ENCODE assay signal across 1 cellular context in the genomic region with DNA sequence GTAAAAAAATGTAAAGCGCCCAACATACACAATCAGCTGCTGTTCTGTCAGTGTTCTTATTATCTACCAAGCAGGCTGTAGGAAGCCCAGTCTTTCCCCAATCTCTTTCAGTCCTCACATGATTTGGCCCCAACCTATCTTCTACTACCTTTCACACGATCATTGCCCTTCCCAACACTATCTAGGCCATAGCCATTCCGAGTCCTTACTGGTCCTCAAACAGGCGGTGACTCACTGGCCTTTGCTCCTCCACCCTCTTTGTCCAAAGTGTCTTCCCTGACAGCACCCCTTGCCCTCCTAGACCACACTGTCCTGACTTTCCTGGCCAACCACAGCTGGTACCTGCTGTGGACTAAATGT.
TF ChIP-seq lines count a peak whose summit lies in the region.

No MANE protein-coding gene starts in this region.

TF ChIP-seq in K562, 482 proteins besides CTCF, POLR2A, EP300 and RAD21 (continues in another document):
- TF ChIP-seq, protein P1, sequence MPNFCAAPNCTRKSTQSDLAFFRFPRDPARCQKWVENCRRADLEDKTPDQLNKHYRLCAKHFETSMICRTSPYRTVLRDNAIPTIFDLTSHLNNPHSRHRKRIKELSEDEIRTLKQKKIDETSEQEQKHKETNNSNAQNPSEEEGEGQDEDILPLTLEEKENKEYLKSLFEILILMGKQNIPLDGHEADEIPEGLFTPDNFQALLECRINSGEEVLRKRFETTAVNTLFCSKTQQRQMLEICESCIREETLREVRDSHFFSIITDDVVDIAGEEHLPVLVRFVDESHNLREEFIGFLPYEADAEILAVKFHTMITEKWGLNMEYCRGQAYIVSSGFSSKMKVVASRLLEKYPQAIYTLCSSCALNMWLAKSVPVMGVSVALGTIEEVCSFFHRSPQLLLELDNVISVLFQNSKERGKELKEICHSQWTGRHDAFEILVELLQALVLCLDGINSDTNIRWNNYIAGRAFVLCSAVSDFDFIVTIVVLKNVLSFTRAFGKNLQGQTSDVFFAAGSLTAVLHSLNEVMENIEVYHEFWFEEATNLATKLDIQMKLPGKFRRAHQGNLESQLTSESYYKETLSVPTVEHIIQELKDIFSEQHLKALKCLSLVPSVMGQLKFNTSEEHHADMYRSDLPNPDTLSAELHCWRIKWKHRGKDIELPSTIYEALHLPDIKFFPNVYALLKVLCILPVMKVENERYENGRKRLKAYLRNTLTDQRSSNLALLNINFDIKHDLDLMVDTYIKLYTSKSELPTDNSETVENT (CRISPR knock-in tag; IDR thresholded peaks at IDR 0.05): no peak
- TF ChIP-seq, protein P2, sequence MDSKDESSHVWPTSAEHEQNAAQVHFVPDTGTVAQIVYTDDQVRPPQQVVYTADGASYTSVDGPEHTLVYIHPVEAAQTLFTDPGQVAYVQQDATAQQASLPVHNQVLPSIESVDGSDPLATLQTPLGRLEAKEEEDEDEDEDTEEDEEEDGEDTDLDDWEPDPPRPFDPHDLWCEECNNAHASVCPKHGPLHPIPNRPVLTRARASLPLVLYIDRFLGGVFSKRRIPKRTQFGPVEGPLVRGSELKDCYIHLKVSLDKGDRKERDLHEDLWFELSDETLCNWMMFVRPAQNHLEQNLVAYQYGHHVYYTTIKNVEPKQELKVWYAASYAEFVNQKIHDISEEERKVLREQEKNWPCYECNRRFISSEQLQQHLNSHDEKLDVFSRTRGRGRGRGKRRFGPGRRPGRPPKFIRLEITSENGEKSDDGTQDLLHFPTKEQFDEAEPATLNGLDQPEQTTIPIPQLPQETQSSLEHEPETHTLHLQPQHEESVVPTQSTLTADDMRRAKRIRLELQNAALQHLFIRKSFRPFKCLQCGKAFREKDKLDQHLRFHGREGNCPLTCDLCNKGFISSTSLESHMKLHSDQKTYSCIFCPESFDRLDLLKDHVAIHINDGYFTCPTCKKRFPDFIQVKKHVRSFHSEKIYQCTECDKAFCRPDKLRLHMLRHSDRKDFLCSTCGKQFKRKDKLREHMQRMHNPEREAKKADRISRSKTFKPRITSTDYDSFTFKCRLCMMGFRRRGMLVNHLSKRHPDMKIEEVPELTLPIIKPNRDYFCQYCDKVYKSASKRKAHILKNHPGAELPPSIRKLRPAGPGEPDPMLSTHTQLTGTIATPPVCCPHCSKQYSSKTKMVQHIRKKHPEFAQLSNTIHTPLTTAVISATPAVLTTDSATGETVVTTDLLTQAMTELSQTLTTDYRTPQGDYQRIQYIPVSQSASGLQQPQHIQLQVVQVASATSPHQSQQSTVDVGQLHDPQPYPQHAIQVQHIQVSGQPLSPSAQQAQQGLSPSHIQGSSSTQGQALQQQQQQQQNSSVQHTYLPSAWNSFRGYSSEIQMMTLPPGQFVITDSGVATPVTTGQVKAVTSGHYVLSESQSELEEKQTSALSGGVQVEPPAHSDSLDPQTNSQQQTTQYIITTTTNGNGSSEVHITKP (IDR thresholded peaks at IDR 0.05; ENCODE audit: partially characterized antibody): peak; percentile 34
- no peak for TF ChIP-seq FOXJ2 (tag; IDR thresholded peaks at IDR 0.05)
- TF ChIP-seq, protein P3, sequence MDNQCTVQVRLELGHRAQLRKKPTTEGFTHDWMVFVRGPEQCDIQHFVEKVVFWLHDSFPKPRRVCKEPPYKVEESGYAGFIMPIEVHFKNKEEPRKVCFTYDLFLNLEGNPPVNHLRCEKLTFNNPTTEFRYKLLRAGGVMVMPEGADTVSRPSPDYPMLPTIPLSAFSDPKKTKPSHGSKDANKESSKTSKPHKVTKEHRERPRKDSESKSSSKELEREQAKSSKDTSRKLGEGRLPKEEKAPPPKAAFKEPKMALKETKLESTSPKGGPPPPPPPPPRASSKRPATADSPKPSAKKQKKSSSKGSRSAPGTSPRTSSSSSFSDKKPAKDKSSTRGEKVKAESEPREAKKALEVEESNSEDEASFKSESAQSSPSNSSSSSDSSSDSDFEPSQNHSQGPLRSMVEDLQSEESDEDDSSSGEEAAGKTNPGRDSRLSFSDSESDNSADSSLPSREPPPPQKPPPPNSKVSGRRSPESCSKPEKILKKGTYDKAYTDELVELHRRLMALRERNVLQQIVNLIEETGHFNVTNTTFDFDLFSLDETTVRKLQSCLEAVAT (IDR thresholded peaks at IDR 0.05): no peak
- no peak for TF ChIP-seq PURB (CRISPR knock-in tag; IDR thresholded peaks at IDR 0.05; ENCODE audit: low read depth)
- no peak for TF ChIP-seq BRCA1 (IDR thresholded peaks at IDR 0.05)
- TF ChIP-seq BRCA1 (CRISPR knock-in tag; IDR thresholded peaks at IDR 0.05): no peak
- no peak for TF ChIP-seq RBM39 (optimal IDR thresholded peaks at IDR 0.05; ENCODE audit: low read depth, low read length)
- TF ChIP-seq, protein P4, sequence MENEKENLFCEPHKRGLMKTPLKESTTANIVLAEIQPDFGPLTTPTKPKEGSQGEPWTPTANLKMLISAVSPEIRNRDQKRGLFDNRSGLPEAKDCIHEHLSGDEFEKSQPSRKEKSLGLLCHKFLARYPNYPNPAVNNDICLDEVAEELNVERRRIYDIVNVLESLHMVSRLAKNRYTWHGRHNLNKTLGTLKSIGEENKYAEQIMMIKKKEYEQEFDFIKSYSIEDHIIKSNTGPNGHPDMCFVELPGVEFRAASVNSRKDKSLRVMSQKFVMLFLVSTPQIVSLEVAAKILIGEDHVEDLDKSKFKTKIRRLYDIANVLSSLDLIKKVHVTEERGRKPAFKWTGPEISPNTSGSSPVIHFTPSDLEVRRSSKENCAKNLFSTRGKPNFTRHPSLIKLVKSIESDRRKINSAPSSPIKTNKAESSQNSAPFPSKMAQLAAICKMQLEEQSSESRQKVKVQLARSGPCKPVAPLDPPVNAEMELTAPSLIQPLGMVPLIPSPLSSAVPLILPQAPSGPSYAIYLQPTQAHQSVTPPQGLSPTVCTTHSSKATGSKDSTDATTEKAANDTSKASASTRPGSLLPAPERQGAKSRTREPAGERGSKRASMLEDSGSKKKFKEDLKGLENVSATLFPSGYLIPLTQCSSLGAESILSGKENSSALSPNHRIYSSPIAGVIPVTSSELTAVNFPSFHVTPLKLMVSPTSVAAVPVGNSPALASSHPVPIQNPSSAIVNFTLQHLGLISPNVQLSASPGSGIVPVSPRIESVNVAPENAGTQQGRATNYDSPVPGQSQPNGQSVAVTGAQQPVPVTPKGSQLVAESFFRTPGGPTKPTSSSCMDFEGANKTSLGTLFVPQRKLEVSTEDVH (IDR thresholded peaks at IDR 0.05; ENCODE audit: low read depth, partially characterized antibody): no peak
- no peak; the same call in 1 of the 2 replicates for TF ChIP-seq SMARCA4 (IDR thresholded peaks at IDR 0.05)
- peak; percentile 61; a peak in 3 of 4 replicates for TF ChIP-seq KDM1A (IDR thresholded peaks at IDR 0.05)
- no peak for TF ChIP-seq ILK (tag; IDR thresholded peaks at IDR 0.05; ENCODE audit: borderline replicate concordance, low read depth)
- TF ChIP-seq DACH1 (IDR thresholded peaks at IDR 0.05; ENCODE audit: partially characterized antibody): peak; percentile 46
- TF ChIP-seq SRF (CRISPR knock-in tag; IDR thresholded peaks at IDR 0.05): no peak
- no peak for TF ChIP-seq ZNF239 (CRISPR knock-in tag; IDR thresholded peaks at IDR 0.05)
- 0 out of 2 replicates have a peak, but pooled peaks have one; percentile 40 for TF ChIP-seq EHMT2 (IDR thresholded peaks at IDR 0.05)
- TF ChIP-seq TAF1 (IDR thresholded peaks at IDR 0.05; ENCODE audit: control insufficient read depth, extremely low read depth, insufficient read depth, low read length, severe bottlenecking): no peak
- TF ChIP-seq NR2C2 (CRISPR knock-in tag; IDR thresholded peaks at IDR 0.05): no peak
- TF ChIP-seq NR2C2 (tag; IDR thresholded peaks at IDR 0.05): peak; percentile 23; the same call in 1 of the 2 replicates
- TF ChIP-seq, protein P5, sequence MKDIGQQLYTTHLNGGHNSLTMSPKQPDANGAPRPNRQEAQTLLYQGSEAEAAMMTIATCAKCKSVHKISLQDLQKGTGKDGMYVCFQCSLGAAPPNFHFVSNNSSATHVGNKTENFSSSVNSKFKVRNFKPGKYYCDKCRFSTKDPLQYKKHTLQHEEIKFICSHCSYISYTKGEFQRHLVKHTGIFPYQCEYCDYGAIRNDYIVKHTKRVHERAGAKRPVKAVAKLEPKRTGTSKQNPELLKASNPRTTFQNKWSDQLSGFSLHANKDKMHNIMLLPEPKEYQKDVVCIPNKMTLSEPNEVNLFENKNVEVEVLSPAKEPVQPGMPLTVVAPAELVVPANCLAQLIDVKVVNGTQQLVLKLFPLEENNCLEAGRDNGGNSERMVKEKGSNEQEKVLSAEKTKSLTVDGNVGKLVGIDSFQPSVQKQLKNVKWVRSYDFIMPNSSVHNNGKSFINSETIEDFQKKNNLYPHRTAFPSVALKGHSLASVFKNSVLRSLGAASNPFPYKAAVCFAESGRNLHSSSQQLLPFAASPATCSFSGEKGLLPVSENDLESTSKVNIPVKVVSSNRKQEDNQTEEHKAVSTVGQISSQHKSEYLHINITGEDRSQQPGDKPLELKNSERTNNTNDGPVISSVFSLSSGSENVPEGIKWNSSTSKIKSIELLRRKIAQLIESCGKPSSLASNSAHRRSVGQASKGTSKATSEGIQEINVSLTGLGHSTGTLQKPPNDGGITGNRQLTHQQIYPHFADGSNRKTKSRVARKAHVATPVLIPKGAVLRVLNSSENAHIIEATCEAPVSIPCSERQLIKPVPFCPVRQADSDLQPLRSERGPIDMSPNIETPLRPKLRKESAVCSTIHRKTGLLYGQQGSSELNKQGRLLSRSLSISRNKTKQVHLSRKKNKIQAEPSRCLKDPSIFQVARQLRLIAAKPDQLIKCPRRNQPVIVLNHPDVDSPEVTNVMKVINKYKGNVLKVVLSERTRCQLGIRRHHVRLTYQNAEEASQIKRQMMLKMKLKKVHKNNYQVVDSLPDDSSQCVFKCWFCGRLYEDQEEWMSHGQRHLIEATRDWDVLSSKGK (CRISPR knock-in tag; IDR thresholded peaks at IDR 0.05): no peak
- TF ChIP-seq TEAD4 (IDR thresholded peaks at IDR 0.05; ENCODE audit: low read length): 0 out of 2 replicates have a peak, but pooled peaks have one; percentile 7
- no peak for TF ChIP-seq TEAD4 (CRISPR knock-in tag; IDR thresholded peaks at IDR 0.05; ENCODE audit: borderline replicate concordance)
- TF ChIP-seq ARID1B (IDR thresholded peaks at IDR 0.05): peak; percentile 47
- peak; percentile 51 for TF ChIP-seq TCF3 (CRISPR knock-in tag; IDR thresholded peaks at IDR 0.05)
- TF ChIP-seq, protein P6, sequence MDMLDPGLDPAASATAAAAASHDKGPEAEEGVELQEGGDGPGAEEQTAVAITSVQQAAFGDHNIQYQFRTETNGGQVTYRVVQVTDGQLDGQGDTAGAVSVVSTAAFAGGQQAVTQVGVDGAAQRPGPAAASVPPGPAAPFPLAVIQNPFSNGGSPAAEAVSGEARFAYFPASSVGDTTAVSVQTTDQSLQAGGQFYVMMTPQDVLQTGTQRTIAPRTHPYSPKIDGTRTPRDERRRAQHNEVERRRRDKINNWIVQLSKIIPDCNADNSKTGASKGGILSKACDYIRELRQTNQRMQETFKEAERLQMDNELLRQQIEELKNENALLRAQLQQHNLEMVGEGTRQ (CRISPR knock-in tag; IDR thresholded peaks at IDR 0.05): peak; percentile 52
- no peak for TF ChIP-seq CTBP1 (IDR thresholded peaks at IDR 0.05; ENCODE audit: borderline replicate concordance)
- no peak for TF ChIP-seq ZNF165 (CRISPR knock-in tag; IDR thresholded peaks at IDR 0.05; ENCODE audit: borderline replicate concordance)
- TF ChIP-seq ZNF232 (CRISPR knock-in tag; IDR thresholded peaks at IDR 0.05): no peak
- TF ChIP-seq, protein P7, sequence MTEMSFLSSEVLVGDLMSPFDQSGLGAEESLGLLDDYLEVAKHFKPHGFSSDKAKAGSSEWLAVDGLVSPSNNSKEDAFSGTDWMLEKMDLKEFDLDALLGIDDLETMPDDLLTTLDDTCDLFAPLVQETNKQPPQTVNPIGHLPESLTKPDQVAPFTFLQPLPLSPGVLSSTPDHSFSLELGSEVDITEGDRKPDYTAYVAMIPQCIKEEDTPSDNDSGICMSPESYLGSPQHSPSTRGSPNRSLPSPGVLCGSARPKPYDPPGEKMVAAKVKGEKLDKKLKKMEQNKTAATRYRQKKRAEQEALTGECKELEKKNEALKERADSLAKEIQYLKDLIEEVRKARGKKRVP (CRISPR knock-in tag; IDR thresholded peaks at IDR 0.05): no peak
- TF ChIP-seq ETS2 (tag; IDR thresholded peaks at IDR 0.05; ENCODE audit: borderline replicate concordance, poor library complexity, severe bottlenecking): no peak
- peak; percentile 23; the same call in 1 of the 2 replicates for TF ChIP-seq CREM (IDR thresholded peaks at IDR 0.05; ENCODE audit: low read depth)
- TF ChIP-seq, protein P8, sequence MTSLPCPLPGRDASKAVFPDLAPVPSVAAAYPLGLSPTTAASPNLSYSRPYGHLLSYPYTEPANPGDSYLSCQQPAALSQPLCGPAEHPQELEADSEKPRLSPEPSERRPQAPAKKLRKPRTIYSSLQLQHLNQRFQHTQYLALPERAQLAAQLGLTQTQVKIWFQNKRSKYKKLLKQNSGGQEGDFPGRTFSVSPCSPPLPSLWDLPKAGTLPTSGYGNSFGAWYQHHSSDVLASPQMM (CRISPR knock-in tag; IDR thresholded peaks at IDR 0.05): no peak
- no peak for TF ChIP-seq HMG20A (CRISPR knock-in tag; conservative IDR thresholded peaks at IDR 0.05)
- TF ChIP-seq, protein P9, sequence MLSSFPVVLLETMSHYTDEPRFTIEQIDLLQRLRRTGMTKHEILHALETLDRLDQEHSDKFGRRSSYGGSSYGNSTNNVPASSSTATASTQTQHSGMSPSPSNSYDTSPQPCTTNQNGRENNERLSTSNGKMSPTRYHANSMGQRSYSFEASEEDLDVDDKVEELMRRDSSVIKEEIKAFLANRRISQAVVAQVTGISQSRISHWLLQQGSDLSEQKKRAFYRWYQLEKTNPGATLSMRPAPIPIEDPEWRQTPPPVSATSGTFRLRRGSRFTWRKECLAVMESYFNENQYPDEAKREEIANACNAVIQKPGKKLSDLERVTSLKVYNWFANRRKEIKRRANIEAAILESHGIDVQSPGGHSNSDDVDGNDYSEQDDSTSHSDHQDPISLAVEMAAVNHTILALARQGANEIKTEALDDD (IDR thresholded peaks at IDR 0.05): 0 out of 2 replicates have a peak, but pooled peaks have one; percentile 17
- TF ChIP-seq, protein P10, sequence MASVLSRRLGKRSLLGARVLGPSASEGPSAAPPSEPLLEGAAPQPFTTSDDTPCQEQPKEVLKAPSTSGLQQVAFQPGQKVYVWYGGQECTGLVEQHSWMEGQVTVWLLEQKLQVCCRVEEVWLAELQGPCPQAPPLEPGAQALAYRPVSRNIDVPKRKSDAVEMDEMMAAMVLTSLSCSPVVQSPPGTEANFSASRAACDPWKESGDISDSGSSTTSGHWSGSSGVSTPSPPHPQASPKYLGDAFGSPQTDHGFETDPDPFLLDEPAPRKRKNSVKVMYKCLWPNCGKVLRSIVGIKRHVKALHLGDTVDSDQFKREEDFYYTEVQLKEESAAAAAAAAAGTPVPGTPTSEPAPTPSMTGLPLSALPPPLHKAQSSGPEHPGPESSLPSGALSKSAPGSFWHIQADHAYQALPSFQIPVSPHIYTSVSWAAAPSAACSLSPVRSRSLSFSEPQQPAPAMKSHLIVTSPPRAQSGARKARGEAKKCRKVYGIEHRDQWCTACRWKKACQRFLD (CRISPR knock-in tag; IDR thresholded peaks at IDR 0.05): peak; percentile 70; the same call in 1 of the 2 replicates
- TF ChIP-seq KAT2B (IDR thresholded peaks at IDR 0.05; ENCODE audit: low read depth, low read length): no peak
